ENCODE assay signal across 10 cellular contexts in genomic region chr2:230797515-230798495, GRCh38.
A peak's percentile ranks its signal among the peaks of the same experiment; 100 is the strongest.
DNase-seq lines count a peak whose midpoint lies in the region; ATAC-seq and TF ChIP-seq lines count a peak whose summit lies in the region.
"Had no signal": no experiment of that assay in that cellular context is flagged by ENCODE, and none has a peak within 500 bp of the region (broad histone marks: within the 10 kb centered on the region; RNA-seq: fewer than 3 reads in every experiment).

No MANE protein-coding gene starts in this region.

- no peaks in the 10 kb centered on the region for H3K36me3 ChIP-seq in smooth muscle cell (ENCODE audit: low read depth)

- no peak for TF ChIP-seq CTCF in NB4 (IDR thresholded peaks at IDR 0.05; ENCODE audit: low read depth, low read length)
- no peak for TF ChIP-seq CTCF in smooth muscle cell (IDR thresholded peaks at IDR 0.05; ENCODE audit: borderline replicate concordance, insufficient read depth, poor library complexity, severe bottlenecking)

- H3F3A ChIP-seq in smooth muscle cell (ENCODE audit: low read depth), result peaks cover 7% of the 10 kb centered on the region

- H3K36me3 Mint-ChIP-seq in activated T-cell treated with anti-CD3 and anti-CD28 coated beads, Interleukin-2, amount 50 U/mL, for 72 hours (ENCODE audit: insufficient read depth in 2 of 2), result peaks cover 28 to 53% of the 10 kb centered on the region in 2 donors

- peaks cover 0 to 4% of the 10 kb centered on the region in 2 donors for H3K9me3 Mint-ChIP-seq in activated T-cell treated with anti-CD3 and anti-CD28 coated beads, Interleukin-2, amount 50 U/mL, for 72 hours

- peaks cover 6% of the 10 kb centered on the region for H3K4me1 ChIP-seq in smooth muscle cell (ENCODE audit: low read depth)

- TF ChIP-seq POLR2A in NB4 (IDR thresholded peaks at IDR 0.05; ENCODE audit: extremely low read depth, insufficient read length) (no peak), erythroblast (IDR thresholded peaks at IDR 0.05; ENCODE audit: low read length) (no peak)

- no peak overlapping the region for H2AFZ ChIP-seq in smooth muscle cell (ENCODE audit: low read depth)

- H3K27me3 Mint-ChIP-seq in activated T-cell treated with anti-CD3 and anti-CD28 coated beads, Interleukin-2, amount 50 U/mL, for 72 hours (ENCODE audit: low read depth), result no peaks in the 10 kb centered on the region

- peak overlapping the region; percentile 97 for H3K27ac ChIP-seq in smooth muscle cell (ENCODE audit: low read depth)

- peak overlapping the region; percentile 41 for H3K4me2 ChIP-seq in smooth muscle cell

- DNase-seq in activated T-cell treated with anti-CD3 and anti-CD28 coated beads, Interleukin-2, amount 50 U/mL, for 72 hours, result peak; percentile 29 to 38
- DNase-seq in activated T-cell treated with anti-CD3 and anti-CD28 coated beads, Interleukin-2, amount 50 U/mL, for 1 hour, result no peak
- peak; percentile 86 for DNase-seq in NB4 (ENCODE audit: low read depth)
- peak; percentile 13 to 17 for DNase-seq in erythroblast (lab: John Stamatoyannopoulos, UW)
- DNase-seq in smooth muscle cell (lab: John Stamatoyannopoulos, UW; ENCODE audit: unreplicated experiment), result no peak
- DNase-seq in islet precursor cell, result no peak
- DNase-seq in GM19238 (ENCODE audit: insufficient read length, low spot score), result no peak
- DNase-seq: NCI-H510A, right cardiac atrium had no signal

- no peak overlapping the region for H3K4me3 Mint-ChIP-seq in activated T-cell treated with anti-CD3 and anti-CD28 coated beads, Interleukin-2, amount 50 U/mL, for 72 hours

- no peak overlapping the region for H3K27ac Mint-ChIP-seq in activated T-cell treated with anti-CD3 and anti-CD28 coated beads, Interleukin-2, amount 50 U/mL, for 72 hours

- no peak overlapping the region for H3K9ac ChIP-seq in smooth muscle cell (ENCODE audit: low read depth)

- ATAC-seq in activated T-cell treated with anti-CD3 and anti-CD28 coated beads, Interleukin-2, amount 50 U/mL, for 72 hours (replicated peaks in 1 of 2), result no peak
- ATAC-seq in HG03135 (IDR thresholded peaks at IDR 0.05; ENCODE audit: unreplicated experiment), result no peak

- H3K4me3 ChIP-seq in NB4 (ENCODE audit: low read depth, low read length), result no peak overlapping the region
- H3K4me3 ChIP-seq in smooth muscle cell, result no peak overlapping the region

- H4K20me1 ChIP-seq in smooth muscle cell (ENCODE audit: low read depth), result peaks cover 31% of the 10 kb centered on the region

- peaks cover 6% of the 10 kb centered on the region for H3K4me1 Mint-ChIP-seq in activated T-cell treated with anti-CD3 and anti-CD28 coated beads, Interleukin-2, amount 50 U/mL, for 72 hours (ENCODE audit: low read depth)

- peaks cover 4% of the 10 kb centered on the region for H3K79me2 ChIP-seq in smooth muscle cell (ENCODE audit: low read depth)

- H3K27me3 ChIP-seq in smooth muscle cell (ENCODE audit: low read depth), result no peaks in the 10 kb centered on the region

- H3K9me3 ChIP-seq in smooth muscle cell (replicated peaks; ENCODE audit: low read depth), result no peaks in the 10 kb centered on the region

- whole genome bisulfite sequencing in smooth muscle cell (ENCODE audit: low lambda C conversion rate), result 77% methylated on average over 8 of the region's 8 CpGs

Comparison
In these comparisons a context has a peak if more than half of its experiments do, and no peak if none do; other contexts are left out.
1. DNase-seq: peak in activated T-cell treated with anti-CD3 and anti-CD28 coated beads, Interleukin-2, amount 50 U/mL, for 72 hours (2 of 2), NB4 (single experiment) and erythroblast (2 of 2); none in activated T-cell treated with anti-CD3 and anti-CD28 coated beads, Interleukin-2, amount 50 U/mL, for 1 hour (single experiment), smooth muscle cell (single experiment), islet precursor cell (single experiment) and GM19238 (single experiment).